Comparison of ENCODE assay signal across 15 cellular contexts in genomic region chr11:31442086-31442485, GRCh38.
A peak's percentile ranks its signal among the peaks of the same experiment; 100 is the strongest.
DNase-seq lines count a peak whose midpoint lies in the region; ATAC-seq lines count a peak whose summit lies in the region.
"Had no signal": no experiment of that assay in that cellular context is flagged by ENCODE, and none has a peak within 500 bp of the region (broad histone marks: within the 10 kb centered on the region; RNA-seq: fewer than 3 reads in every experiment).

No MANE protein-coding gene starts in this region.

- no peaks in the 10 kb centered on the region for H3K27me3 ChIP-seq in HUES6 (ENCODE audit: control insufficient read depth, insufficient read depth, low read length)
- H3K27me3 ChIP-seq: ascending aorta, stomach had no signal

- H3K4me1 ChIP-seq in HUES6 (ENCODE audit: control insufficient read depth, insufficient read depth, low read length), result peaks cover 5% of the 10 kb centered on the region; the same call in 1 of the 2 replicates
- H3K4me1 ChIP-seq: ascending aorta, stomach had no signal

- DNase-seq in NCI-H1930 (lab: John Stamatoyannopoulos, UW) (peak; percentile 96 to 98), NCI-H69 (lab: John Stamatoyannopoulos, UW) (peak; percentile 100), left kidney (ENCODE audit: low read depth, low spot score) (peak; percentile 47)
- DNase-seq: activated B cell treated with CpG ODN at 0.5 μM for 24 hours; activated CD8-positive, alpha-beta memory T cell treated with anti-CD3 and anti-CD28 coated beads, Interleukin-2, amount 10 ng/mL, durations not matched to agents 7 days and 5 days; activated gamma-delta T cell; mammary epithelial cell; NCI-H82; stomach had no signal

- H3K9me3 ChIP-seq in HUES6 (ENCODE audit: control insufficient read depth, insufficient read depth, low read depth, low read length), result no peaks in the 10 kb centered on the region
- H3K9me3 ChIP-seq: ascending aorta, stomach had no signal

- no peaks in the 10 kb centered on the region for H3K36me3 ChIP-seq in HUES6 (ENCODE audit: control insufficient read depth, insufficient read depth, low read length)
- H3K36me3 ChIP-seq: stomach had no signal

- H3K4me3 ChIP-seq in HUES6 (ENCODE audit: low read depth, low read length), result no peak overlapping the region
- H3K4me3 ChIP-seq: ascending aorta, stomach had no signal

- H3K27ac ChIP-seq in HUES6 (ENCODE audit: low read depth, low read length), result peak overlapping the region; percentile 42; the same call in 1 of the 2 replicates
- H3K27ac ChIP-seq: ascending aorta, epithelial cell of prostate, stomach had no signal

- ATAC-seq in HG03342 (IDR thresholded peaks at IDR 0.05; ENCODE audit: unreplicated experiment) (no peak), HG03442 (IDR thresholded peaks at IDR 0.05; ENCODE audit: unreplicated experiment) (no peak), HG03378 (IDR thresholded peaks at IDR 0.05; ENCODE audit: unreplicated experiment) (no peak)
- ATAC-seq: activated CD8-positive, alpha-beta memory T cell treated with anti-CD3 and anti-CD28 coated beads, Interleukin-2, amount 10 ng/mL, durations not matched to agents 7 days and 5 days had no signal

- H3K9ac ChIP-seq in HUES6 (ENCODE audit: low read length), result no peak overlapping the region

Comparison
In these comparisons a context has a peak if more than half of its experiments do, and no peak if none do; other contexts are left out.
1. DNase-seq: peak in every context shown above with its lines; median percentile 100 in NCI-H69; 97 in NCI-H1930; 47 in left kidney.